ENCODE assay signal across 16 cellular contexts in the genomic region with DNA sequence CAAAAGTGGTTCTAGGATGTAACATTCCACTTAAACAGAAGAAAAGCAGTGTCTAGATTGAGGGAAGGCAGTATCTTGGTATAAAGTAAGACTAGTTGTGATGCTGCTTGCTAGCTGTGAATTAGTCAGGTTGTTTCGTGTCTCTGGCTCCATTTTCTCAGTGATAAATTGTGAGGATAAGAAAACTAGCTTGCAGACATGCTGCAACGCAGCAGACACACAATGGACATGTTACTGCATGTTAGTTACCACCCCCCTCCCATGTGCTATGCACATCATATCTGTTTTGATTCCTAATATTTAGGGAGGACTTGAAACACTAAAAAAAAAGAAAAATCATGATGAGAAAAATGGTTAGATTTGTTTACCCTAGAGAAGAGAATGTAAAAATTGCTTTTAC. TPM values are rescaled to one million over a fixed set of nuclear protein-coding genes. Genes with fewer than 3 reads are reported as not detected.
DNase-seq lines count a peak whose midpoint lies in the region; ATAC-seq, FAIRE-seq and TF ChIP-seq lines count a peak whose summit lies in the region.
"Had no signal": no experiment of that assay in that cellular context is flagged by ENCODE, and none has a peak within 500 bp of the region (broad histone marks: within the 10 kb centered on the region; RNA-seq: fewer than 3 reads in every experiment).

No MANE protein-coding gene starts in this region.

- H3K27ac ChIP-seq in CD4-positive, CD25-positive, alpha-beta regulatory T cell (ENCODE audit: insufficient read depth, low read length, poor library complexity, severe bottlenecking): no peak overlapping the region
- H3K27ac ChIP-seq in GM23248 (no peak overlapping the region), keratinocyte (ENCODE audit: control insufficient read depth, insufficient read depth, low read length) (no peak overlapping the region), right atrium auricular region (no peak overlapping the region)

- H3K4me3 ChIP-seq in CD4-positive, CD25-positive, alpha-beta regulatory T cell (ENCODE audit: low read depth, low read length): peak overlapping the region; percentile 13
- H3K4me3 ChIP-seq in GM23248: no peak overlapping the region
- peak overlapping the region in 1 of 3 experiments; percentile 8 for H3K4me3 ChIP-seq in keratinocyte (ENCODE audit: control insufficient read depth in 2 of 3, extremely low read depth in 1 of 3, insufficient read depth in 2 of 3, low read depth in 1 of 3, low read length in 3 of 3)
- H3K4me3 ChIP-seq in right atrium auricular region: no peak overlapping the region
- H3K4me3 ChIP-seq: K562 had no signal

- no peak for TF ChIP-seq CTCF in keratinocyte (optimal IDR thresholded peaks at IDR 0.05 in 1 of 3, IDR thresholded peaks at IDR 0.05 in 1 of 3, conservative IDR thresholded peaks at IDR 0.05 in 1 of 3; ENCODE audit: extremely low read depth in 1 of 3, insufficient read depth in 2 of 3, low read length in 3 of 3)
- TF ChIP-seq CTCF in right atrium auricular region (IDR thresholded peaks at IDR 0.05): no peak

- H3K79me2 ChIP-seq in GM23248 (ENCODE audit: insufficient read depth) (peaks cover 86% of the 10 kb centered on the region), keratinocyte (ENCODE audit: control insufficient read depth, insufficient read depth, low read length) (peaks cover 92% of the 10 kb centered on the region)

- H3K9me3 Mint-ChIP-seq in CD4-positive, CD25-positive, alpha-beta regulatory T cell: no peaks in the 10 kb centered on the region
- H3K9me3 Mint-ChIP-seq in activated T-helper 17 cell treated with anti-CD3 and anti-CD28 coated beads, Interleukin-2, amount 50 U/mL, for 72 hours: no peaks in the 10 kb centered on the region

- FAIRE-seq in keratinocyte (lab: Jason Lieb, UNC): peak; percentile 66
- FAIRE-seq: K562 had no signal

- DNase-seq in CD4-positive, CD25-positive, alpha-beta regulatory T cell: no peak
- DNase-seq in GM23248: peak; percentile 26
- DNase-seq in keratinocyte (ENCODE audit: low read depth, low spot score): peak; percentile 63
- no peak for DNase-seq in T-helper 9 cell
- no peak for DNase-seq in NCI-H2107 (lab: John Stamatoyannopoulos, UW)
- DNase-seq in right atrium auricular region (ENCODE audit: low spot score): no peak
- DNase-seq: ACHN, AML-193, DMS53, NCI-H1048, NCI-H1436 treated with DMSO at 0.1 percent for 48 hours, NCI-H2029 treated with DMSO at 0.1 percent for 48 hours, NCI-H82 had no signal

- dilution Hi-C loops in keratinocyte (cut with MboI; ENCODE audit: extremely low pct_ligation_motif_present, low sequenced_read_pairs): no loop called here

- H3K4me3 Mint-ChIP-seq in CD4-positive, CD25-positive, alpha-beta regulatory T cell: peak overlapping the region in 1 of 4 donors; percentile 99
- peak overlapping the region; percentile 98 for H3K4me3 Mint-ChIP-seq in activated T-helper 17 cell treated with anti-CD3 and anti-CD28 coated beads, Interleukin-2, amount 50 U/mL, for 72 hours

- no peaks in the 10 kb centered on the region for H3K9me1 ChIP-seq in keratinocyte (ENCODE audit: control insufficient read depth, extremely low read depth, insufficient read depth, low read length)

- H3F3A ChIP-seq in GM23248 (ENCODE audit: insufficient read depth): peaks cover 7% of the 10 kb centered on the region; the same call in 1 of the 2 replicates

- H3K4me1 ChIP-seq in CD4-positive, CD25-positive, alpha-beta regulatory T cell (ENCODE audit: control insufficient read depth, insufficient read depth, low read length, poor library complexity, severe bottlenecking): peaks cover 37% of the 10 kb centered on the region
- H3K4me1 ChIP-seq in GM23248 (ENCODE audit: insufficient read depth) (peaks cover 19% of the 10 kb centered on the region), keratinocyte (ENCODE audit: control insufficient read depth, extremely low read depth, insufficient read depth, low read length) (peaks cover 26% of the 10 kb centered on the region), right atrium auricular region (peaks cover 0 to 43% of the 10 kb centered on the region in 2 donors)

- H2AFZ ChIP-seq in GM23248 (no peak overlapping the region), keratinocyte (ENCODE audit: control insufficient read depth, low read length) (no peak overlapping the region)

- no peaks in the 10 kb centered on the region for H3K36me3 ChIP-seq in CD4-positive, CD25-positive, alpha-beta regulatory T cell (ENCODE audit: control insufficient read depth, insufficient read depth, low read length)
- no peaks in the 10 kb centered on the region for H3K36me3 ChIP-seq in GM23248 (ENCODE audit: low read depth)
- peaks cover 0 to 3% of the 10 kb centered on the region in 2 experiments for H3K36me3 ChIP-seq in keratinocyte (ENCODE audit: control insufficient read depth in 2 of 2, extremely low read depth in 1 of 2, insufficient read depth in 2 of 2, low read length in 2 of 2)
- H3K36me3 ChIP-seq in right atrium auricular region: no peaks in the 10 kb centered on the region

- ATAC-seq in CD4-positive, CD25-positive, alpha-beta regulatory T cell (ENCODE audit: low read depth in 2 of 2): no peak
- ATAC-seq in activated T-helper 17 cell treated with anti-CD3 and anti-CD28 coated beads, Interleukin-2, amount 50 U/mL, for 72 hours (replicated peaks): no peak
- ATAC-seq: HCT116, K562 had no signal

- 48 to 55% methylated on average over 2 of the region's 2 CpGs for WGBS in GM23248 (ENCODE audit: low coverage in 1 of 2, low lambda C conversion rate in 2 of 2, missing lambda C conversion rate in 2 of 2), 2 experiments

- no peaks in the 10 kb centered on the region for H3K9me3 ChIP-seq in CD4-positive, CD25-positive, alpha-beta regulatory T cell (ENCODE audit: control insufficient read depth in 2 of 2, low read length in 2 of 2)
- H3K9me3 ChIP-seq in GM23248 (ENCODE audit: low read depth) (no peaks in the 10 kb centered on the region), keratinocyte (ENCODE audit: control insufficient read depth, low read depth, low read length) (no peaks in the 10 kb centered on the region), right atrium auricular region (no peaks in the 10 kb centered on the region)

- in situ Hi-C loops in GM23248 (cut with MboI): no loop called here

- no peak overlapping the region for H3K9ac ChIP-seq in GM23248
- H3K9ac ChIP-seq in keratinocyte (ENCODE audit: control insufficient read depth, extremely low read depth, insufficient read depth, low read length): peak overlapping the region; percentile 1

- H3K36me3 Mint-ChIP-seq in CD4-positive, CD25-positive, alpha-beta regulatory T cell: no peaks in the 10 kb centered on the region
- peaks cover 13% of the 10 kb centered on the region for H3K36me3 Mint-ChIP-seq in activated T-helper 17 cell treated with anti-CD3 and anti-CD28 coated beads, Interleukin-2, amount 50 U/mL, for 72 hours (ENCODE audit: low read depth)

- H3K9me2 ChIP-seq in GM23248 (ENCODE audit: insufficient read depth): no peaks in the 10 kb centered on the region

- H3K27me3 ChIP-seq in CD4-positive, CD25-positive, alpha-beta regulatory T cell (ENCODE audit: control insufficient read depth, insufficient read depth, low read length): no peaks in the 10 kb centered on the region
- H3K27me3 ChIP-seq in GM23248 (replicated peaks; ENCODE audit: insufficient read depth) (no peaks in the 10 kb centered on the region), keratinocyte (ENCODE audit: control insufficient read depth, extremely low read depth, insufficient read depth, low read length) (no peaks in the 10 kb centered on the region), right atrium auricular region (no peaks in the 10 kb centered on the region)

- H3K27me3 Mint-ChIP-seq in CD4-positive, CD25-positive, alpha-beta regulatory T cell: peaks cover 5% of the 10 kb centered on the region
- no peaks in the 10 kb centered on the region for H3K27me3 Mint-ChIP-seq in activated T-helper 17 cell treated with anti-CD3 and anti-CD28 coated beads, Interleukin-2, amount 50 U/mL, for 72 hours

- H3K27ac Mint-ChIP-seq in CD4-positive, CD25-positive, alpha-beta regulatory T cell: no peak overlapping the region
- H3K27ac Mint-ChIP-seq in activated T-helper 17 cell treated with anti-CD3 and anti-CD28 coated beads, Interleukin-2, amount 50 U/mL, for 72 hours: no peak overlapping the region

- peaks cover 53% of the 10 kb centered on the region for H4K20me1 ChIP-seq in GM23248 (ENCODE audit: insufficient read depth)
- H4K20me1 ChIP-seq in keratinocyte (ENCODE audit: control insufficient read depth, extremely low read depth, insufficient read depth, low read length): peaks cover 26% of the 10 kb centered on the region

- H3K4me2 ChIP-seq in GM23248 (ENCODE audit: unreplicated experiment): no peak overlapping the region
- peak overlapping the region; percentile 93 for H3K4me2 ChIP-seq in keratinocyte (ENCODE audit: control insufficient read depth, extremely low read depth, insufficient read depth, low read depth, low read length)

- H3K4me1 Mint-ChIP-seq in CD4-positive, CD25-positive, alpha-beta regulatory T cell: peaks cover 45 to 75% (median 61%) of the 10 kb centered on the region in 4 donors
- peaks cover 29% of the 10 kb centered on the region for H3K4me1 Mint-ChIP-seq in activated T-helper 17 cell treated with anti-CD3 and anti-CD28 coated beads, Interleukin-2, amount 50 U/mL, for 72 hours

RNA-seq across cellular contexts. Expression of a gene that starts 2.9 kb away (rescaled TPM):
- 139 TPM for total RNA-seq in CD4-positive, CD25-positive, alpha-beta regulatory T cell
- polyA plus RNA-seq in CD4-positive, CD25-positive, alpha-beta regulatory T cell: 10 to 100 TPM in 3 of 4 donors, 1 to 10 TPM in 1; 8.8 to 23.9 (median 20.3) TPM
- total RNA-seq in GM23248 (2014; rRNA removed; shearing (Covaris generic)): 4.4 and 20.9 TPM in 2 replicates
- polyA plus RNA-seq in GM23248 (2016; fragmentation: Nextera tagmentation; extraction: Ambion mirVana) (20.9 and 25.6 TPM in 2 replicates), keratinocyte (6.6 to 12.8 TPM (median 11.5 TPM) in 3 replicates)
- 10 to 100 TPM; 65.7 to 89.0 TPM for total RNA-seq in activated T-helper 17 cell treated with anti-CD3 and anti-CD28 coated beads, Interleukin-2, amount 50 U/mL, for 72 hours
- 21.4 TPM for polyA plus RNA-seq in keratinocyte (2011; ENCODE audit: low read depth)
- 26.7 and 29.1 TPM in 2 replicates for polyA plus RNA-seq in keratinocyte (2011; cell fraction: cytosol; rRNA removed)
- polyA plus RNA-seq in keratinocyte (2011; cell fraction: nucleus; rRNA removed): 36.2 and 39.2 TPM in 2 replicates
- 40.6 and 57.1 TPM in 2 replicates for polyA plus RNA-seq in keratinocyte (2012; ENCODE audit: low replicate concordance)
- 9.9 to 48.2 TPM (median 41.3 TPM) in 3 replicates for polyA minus RNA-seq in keratinocyte
- 19.4 TPM for polyA minus RNA-seq in keratinocyte (2011; cell fraction: cytosol; rRNA and poly(A)+ RNA removed)
- polyA minus RNA-seq in keratinocyte (2011; cell fraction: nucleus; rRNA and poly(A)+ RNA removed): 19.5 and 34.2 TPM in 2 replicates
- 10 to 100 TPM; 13.9 to 17.1 TPM for total RNA-seq in right atrium auricular region

RNA-seq across cellular contexts. Expression of a gene that starts 3.4 kb away (rescaled TPM):
- 38.1 TPM for total RNA-seq in CD4-positive, CD25-positive, alpha-beta regulatory T cell
- 10 to 100 TPM; 26.5 to 35.2 (median 31.7) TPM for polyA plus RNA-seq in CD4-positive, CD25-positive, alpha-beta regulatory T cell
- total RNA-seq in GM23248 (2014; rRNA removed; shearing (Covaris generic)): 54.6 and 65.6 TPM in 2 replicates
- polyA plus RNA-seq in GM23248 (2016; fragmentation: Nextera tagmentation; extraction: Ambion mirVana): 43.3 and 46.9 TPM in 2 replicates
- total RNA-seq in activated T-helper 17 cell treated with anti-CD3 and anti-CD28 coated beads, Interleukin-2, amount 50 U/mL, for 72 hours: 10 to 100 TPM; 32.8 to 53.2 TPM
- 39.4 to 48.1 TPM (median 46.9 TPM) in 3 replicates for polyA plus RNA-seq in keratinocyte
- 28.5 TPM for polyA plus RNA-seq in keratinocyte (2011; ENCODE audit: low read depth)
- 33.7 and 49.2 TPM in 2 replicates for polyA plus RNA-seq in keratinocyte (2011; cell fraction: cytosol; rRNA removed)
- 25.4 and 26.8 TPM in 2 replicates for polyA plus RNA-seq in keratinocyte (2011; cell fraction: nucleus; rRNA removed)
- polyA plus RNA-seq in keratinocyte (2012; ENCODE audit: low replicate concordance): 37.5 and 39.2 TPM in 2 replicates
- 23.9 to 47.4 TPM (median 44.7 TPM) in 3 replicates for polyA minus RNA-seq in keratinocyte
- polyA minus RNA-seq in keratinocyte (2011; cell fraction: cytosol; rRNA and poly(A)+ RNA removed): 43.2 TPM
- 14.7 and 34.4 TPM in 2 replicates for polyA minus RNA-seq in keratinocyte (2011; cell fraction: nucleus; rRNA and poly(A)+ RNA removed)
- 100 to 1,000 TPM in 1 of 2 donors, 10 to 100 TPM in 1; 84.2 to 114 TPM for total RNA-seq in right atrium auricular region

Comparison
In these comparisons a context has a peak if more than half of its experiments do, and no peak if none do; other contexts are left out.
1. DNase-seq: peak in GM23248 (single experiment) and keratinocyte (single experiment); none in CD4-positive, CD25-positive, alpha-beta regulatory T cell (0 of 3), T-helper 9 cell (single experiment), NCI-H2107 (single experiment) and right atrium auricular region (single experiment).